9 cellular contexts compared by ENCODE assay signal in the genomic region with DNA sequence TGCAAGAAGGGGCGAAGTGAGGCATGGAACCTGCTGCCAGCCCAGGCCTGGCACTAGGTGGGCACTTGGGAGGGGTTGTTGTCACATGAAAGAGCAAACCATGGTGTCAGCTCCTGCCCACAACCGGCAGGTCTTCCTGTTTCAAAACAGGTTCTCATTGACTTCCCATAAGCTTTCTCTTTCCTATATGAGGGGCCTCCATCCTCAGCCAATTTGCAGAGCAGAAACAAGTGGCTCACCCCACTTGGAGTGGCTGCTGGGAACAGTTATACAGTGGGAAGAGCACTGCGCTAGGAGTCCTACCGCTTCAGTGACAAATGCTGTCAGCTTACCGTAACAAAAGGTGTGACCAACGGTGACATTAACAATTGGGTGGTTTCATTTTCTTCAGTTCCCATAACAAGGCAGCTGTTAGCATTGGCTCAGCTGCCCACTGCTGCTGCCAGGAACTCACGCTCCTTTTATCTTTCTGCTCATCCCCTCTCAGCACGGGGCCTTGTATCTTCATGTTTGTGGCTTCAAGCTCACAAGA.
DNase-seq lines count a peak whose midpoint lies in the region; ATAC-seq and TF ChIP-seq lines count a peak whose summit lies in the region.
"Had no signal": no experiment of that assay in that cellular context is flagged by ENCODE, and none has a peak within 500 bp of the region (broad histone marks: within the 10 kb centered on the region; RNA-seq: fewer than 3 reads in every experiment).

No MANE protein-coding gene starts in this region.

- in situ Hi-C loops in KBM-7 (cut with MboI; ENCODE audit: low pct_unique_long_range_greater_than_20kb, low sequenced_read_pairs), result no loop called here

- no peaks in the 10 kb centered on the region for H3K36me3 ChIP-seq in muscle layer of duodenum (ENCODE audit: control insufficient read depth in 1 of 2, insufficient read depth in 2 of 2, low read length in 2 of 2)

- H3K4me3 ChIP-seq in HL-60 (replicated peaks; ENCODE audit: insufficient read depth, low read length) (no peak overlapping the region), muscle layer of duodenum (ENCODE audit: low read depth in 1 of 2, low read length in 2 of 2) (no peak overlapping the region)

- no peaks in the 10 kb centered on the region for H3K4me1 ChIP-seq in muscle layer of duodenum (ENCODE audit: control insufficient read depth in 1 of 2, insufficient read depth in 2 of 2, low read length in 2 of 2)

- no peaks in the 10 kb centered on the region for H3K9me3 ChIP-seq in muscle layer of duodenum (ENCODE audit: control insufficient read depth in 1 of 2, low read length in 2 of 2)

- peak; percentile 27 to 33 for ATAC-seq in activated CD4-positive, CD25-positive, alpha-beta regulatory T cell treated with anti-CD3 and anti-CD28 coated beads, Interleukin-2, amount 50 U/mL, for 24 hours
- no peak for ATAC-seq in HG02571 (IDR thresholded peaks at IDR 0.05; ENCODE audit: unreplicated experiment)

- no peak for TF ChIP-seq CTCF in HL-60 (IDR thresholded peaks at IDR 0.05; ENCODE audit: insufficient read depth, low read length)

- H3K27me3 ChIP-seq in HL-60 (ENCODE audit: insufficient read depth, poor library complexity, severe bottlenecking), result no peaks in the 10 kb centered on the region
- H3K27me3 ChIP-seq in muscle layer of duodenum (ENCODE audit: low read depth, low read length), result no peaks in the 10 kb centered on the region
- H3K27me3 ChIP-seq: brain microvascular endothelial cell had no signal

- DNase-seq in HL-60 (ENCODE audit: low read depth in 1 of 2, low spot score in 1 of 2), result peak in 1 of 2 experiments; percentile 72
- no peak for DNase-seq in KBM-7
- DNase-seq in NCI-H510A treated with DMSO at 0.1 percent for 48 hours (lab: John Stamatoyannopoulos, UW), result no peak
- DNase-seq: brain microvascular endothelial cell, IMR-90, NCI-H526 had no signal

- H3K27ac ChIP-seq in HL-60 (replicated peaks) (peak overlapping the region; percentile 60), muscle layer of duodenum (ENCODE audit: low read length) (peak overlapping the region; percentile 8)
- H3K27ac ChIP-seq: brain microvascular endothelial cell had no signal
